In genomic region chr6:90435207-90435899, GRCh38 we compare ENCODE assay signal across 21 cellular contexts.
A peak's percentile ranks its signal among the peaks of the same experiment; 100 is the strongest.
DNase-seq lines count a peak whose midpoint lies in the region; ATAC-seq, FAIRE-seq and TF ChIP-seq lines count a peak whose summit lies in the region.
"Had no signal": no experiment of that assay in that cellular context is flagged by ENCODE, and none has a peak within 500 bp of the region (broad histone marks: within the 10 kb centered on the region; RNA-seq: fewer than 3 reads in every experiment).

No MANE protein-coding gene starts in this region.

- no peak for ATAC-seq in HG03460 (IDR thresholded peaks at IDR 0.05; ENCODE audit: unreplicated experiment)
- no peak for ATAC-seq in GM21360 (IDR thresholded peaks at IDR 0.05; ENCODE audit: unreplicated experiment)
- ATAC-seq: PC-3 had no signal

- H3K27me3 ChIP-seq in HUES48 (ENCODE audit: control insufficient read depth, insufficient read depth, low read length) (no peaks in the 10 kb centered on the region), astrocyte (ENCODE audit: insufficient read depth, low read length) (no peaks in the 10 kb centered on the region), neural progenitor cell (no peaks in the 10 kb centered on the region)
- H3K27me3 ChIP-seq: BE2C, SJCRH30 had no signal

- H3K4me2 ChIP-seq in astrocyte (ENCODE audit: low read length) (no peak overlapping the region), neural progenitor cell (peak overlapping the region; percentile 33)

- peaks cover 24% of the 10 kb centered on the region for H3K36me3 Mint-ChIP-seq in activated CD4-positive, alpha-beta memory T cell treated with anti-CD3 and anti-CD28 coated beads for 36 hours
- peaks cover 39% of the 10 kb centered on the region for H3K36me3 Mint-ChIP-seq in activated CD4-positive, alpha-beta memory T cell treated with anti-CD3 and anti-CD28 coated beads, Interleukin-2, amount 10 ng/mL, durations not matched to agents 7 days and 5 days (ENCODE audit: low read depth)
- H3K36me3 Mint-ChIP-seq in astrocyte (ENCODE audit: low read depth, unreplicated experiment) (no peaks in the 10 kb centered on the region), neural progenitor cell (peaks cover 1% of the 10 kb centered on the region)

- intact Hi-C loops in activated CD4-positive, alpha-beta memory T cell treated with anti-CD3 and anti-CD28 coated beads for 36 hours (cut with micrococcal nuclease): no loop called here

- H3K27ac ChIP-seq in HUES48 (ENCODE audit: low read depth, low read length) (peak overlapping the region; percentile 47), astrocyte (ENCODE audit: low read depth, low read length) (no peak overlapping the region), neural progenitor cell (no peak overlapping the region)
- H3K27ac ChIP-seq: RWPE1, SJCRH30 had no signal

- H3K4me3 ChIP-seq in HUES48 (ENCODE audit: low read depth, low read length) (no peak overlapping the region), astrocyte (ENCODE audit: insufficient read depth, low read depth, low read length) (no peak overlapping the region), neural progenitor cell (no peak overlapping the region)
- H3K4me3 ChIP-seq: SJCRH30 had no signal

- peaks cover 25% of the 10 kb centered on the region for H3K9me3 Mint-ChIP-seq in activated CD4-positive, alpha-beta memory T cell treated with anti-CD3 and anti-CD28 coated beads for 36 hours
- H3K9me3 Mint-ChIP-seq in activated CD4-positive, alpha-beta memory T cell treated with anti-CD3 and anti-CD28 coated beads, Interleukin-2, amount 10 ng/mL, durations not matched to agents 7 days and 5 days: peaks cover 36% of the 10 kb centered on the region
- H3K9me3 Mint-ChIP-seq in astrocyte (ENCODE audit: unreplicated experiment) (peaks cover under 1% of the 10 kb centered on the region), neural progenitor cell (peaks cover 10% of the 10 kb centered on the region)

- DNase-seq in activated CD4-positive, alpha-beta memory T cell treated with anti-CD3 and anti-CD28 coated beads for 36 hours: no peak
- no peak for DNase-seq in activated CD4-positive, alpha-beta memory T cell treated with anti-CD3 and anti-CD28 coated beads, Interleukin-2, amount 10 ng/mL, durations not matched to agents 7 days and 5 days
- DNase-seq in astrocyte (ENCODE audit: low read depth) (peak; percentile 19), neural progenitor cell (ENCODE audit: low spot score) (peak; percentile 59)
- DNase-seq: BE2C; CD4-positive, CD25-positive, alpha-beta regulatory T cell; COR-L47; DMS 273 treated with DMSO at 0.1 percent for 48 hours; DND-41; HCEC 1CT; NCI-H1694 treated with DMSO at 0.1 percent for 48 hours; NCI-H2227 treated with DMSO at 0.1 percent for 48 hours; NCI-H524; NCI-H82; PC-3; SJCRH30 had no signal

- H3K36me3 ChIP-seq in HUES48 (ENCODE audit: control insufficient read depth, insufficient read depth, low read length) (no peaks in the 10 kb centered on the region), astrocyte (ENCODE audit: insufficient read depth, low read length) (no peaks in the 10 kb centered on the region), neural progenitor cell (no peaks in the 10 kb centered on the region)
- H3K36me3 ChIP-seq: BE2C, SJCRH30 had no signal

- H3K9ac ChIP-seq in HUES48 (ENCODE audit: low read depth, low read length): no peak overlapping the region
- no peak overlapping the region for H3K9ac ChIP-seq in astrocyte (ENCODE audit: low read length)
- no peak overlapping the region for H3K9ac ChIP-seq in neural progenitor cell

- TF ChIP-seq CTCF in astrocyte (IDR thresholded peaks at IDR 0.05; ENCODE audit: insufficient read depth, low read depth, low read length): no peak
- TF ChIP-seq CTCF in neural progenitor cell (IDR thresholded peaks at IDR 0.05): no peak

- POLR2A ChIA-PET in activated CD4-positive, alpha-beta memory T cell treated with anti-CD3 and anti-CD28 coated beads for 36 hours (lab: Charles Lee): interaction anchor here (1.1 kb wide), 1 partner anchor 10 kb away, joined by 3 read pairs; no protein-coding TSS in a partner anchor
- POLR2A ChIA-PET in activated CD4-positive, alpha-beta memory T cell treated with anti-CD3 and anti-CD28 coated beads, Interleukin-2, amount 10 ng/mL, durations not matched to agents 7 days and 5 days (lab: Charles Lee): interaction anchor here (1.5 to 2.0 kb wide), 2 partner anchors 21 to 29 kb away, joined by 3 to 8 read pairs; no protein-coding TSS in a partner anchor

- peak overlapping the region; percentile 26 for H3K27ac Mint-ChIP-seq in activated CD4-positive, alpha-beta memory T cell treated with anti-CD3 and anti-CD28 coated beads for 36 hours
- H3K27ac Mint-ChIP-seq in activated CD4-positive, alpha-beta memory T cell treated with anti-CD3 and anti-CD28 coated beads, Interleukin-2, amount 10 ng/mL, durations not matched to agents 7 days and 5 days: no peak overlapping the region
- H3K27ac Mint-ChIP-seq in astrocyte (ENCODE audit: unreplicated experiment) (no peak overlapping the region), neural progenitor cell (no peak overlapping the region)
- H3K27ac Mint-ChIP-seq: CD4-positive, CD25-positive, alpha-beta regulatory T cell had no signal

- H3K27me3 Mint-ChIP-seq in activated CD4-positive, alpha-beta memory T cell treated with anti-CD3 and anti-CD28 coated beads for 36 hours: no peaks in the 10 kb centered on the region
- peaks cover 1% of the 10 kb centered on the region for H3K27me3 Mint-ChIP-seq in activated CD4-positive, alpha-beta memory T cell treated with anti-CD3 and anti-CD28 coated beads, Interleukin-2, amount 10 ng/mL, durations not matched to agents 7 days and 5 days
- peaks cover 2% of the 10 kb centered on the region for H3K27me3 Mint-ChIP-seq in astrocyte (ENCODE audit: low read depth, unreplicated experiment)
- H3K27me3 Mint-ChIP-seq in neural progenitor cell (ENCODE audit: insufficient read depth, low read depth): peaks cover 5% of the 10 kb centered on the region

- peaks cover 18% of the 10 kb centered on the region for H3F3A ChIP-seq in neural progenitor cell (ENCODE audit: low read depth)

- H3K4me1 Mint-ChIP-seq in activated CD4-positive, alpha-beta memory T cell treated with anti-CD3 and anti-CD28 coated beads for 36 hours (ENCODE audit: low read depth): peaks cover 25% of the 10 kb centered on the region
- peaks cover 10% of the 10 kb centered on the region for H3K4me1 Mint-ChIP-seq in activated CD4-positive, alpha-beta memory T cell treated with anti-CD3 and anti-CD28 coated beads, Interleukin-2, amount 10 ng/mL, durations not matched to agents 7 days and 5 days
- H3K4me1 Mint-ChIP-seq in astrocyte (ENCODE audit: low read depth, unreplicated experiment) (peaks cover 25% of the 10 kb centered on the region), neural progenitor cell (peaks cover 18% of the 10 kb centered on the region)

- H4K20me1 ChIP-seq in astrocyte (ENCODE audit: insufficient read depth, low read length) (no peaks in the 10 kb centered on the region), neural progenitor cell (ENCODE audit: low read depth) (no peaks in the 10 kb centered on the region)

- no peak for FAIRE-seq in astrocyte (lab: Jason Lieb, UNC)
- FAIRE-seq: G401.6 had no signal

- H3K79me2 ChIP-seq in astrocyte (ENCODE audit: insufficient read depth, low read length) (no peaks in the 10 kb centered on the region), neural progenitor cell (ENCODE audit: low read depth) (no peaks in the 10 kb centered on the region)

- no peak overlapping the region for H2AFZ ChIP-seq in astrocyte (ENCODE audit: low read depth, low read length)
- no peak overlapping the region for H2AFZ ChIP-seq in neural progenitor cell (replicated peaks)

- H3K4me3 Mint-ChIP-seq in activated CD4-positive, alpha-beta memory T cell treated with anti-CD3 and anti-CD28 coated beads for 36 hours: no peak overlapping the region
- no peak overlapping the region for H3K4me3 Mint-ChIP-seq in activated CD4-positive, alpha-beta memory T cell treated with anti-CD3 and anti-CD28 coated beads, Interleukin-2, amount 10 ng/mL, durations not matched to agents 7 days and 5 days
- no peak overlapping the region for H3K4me3 Mint-ChIP-seq in astrocyte (ENCODE audit: unreplicated experiment)
- no peak overlapping the region for H3K4me3 Mint-ChIP-seq in neural progenitor cell
- H3K4me3 Mint-ChIP-seq: CD4-positive, CD25-positive, alpha-beta regulatory T cell had no signal

- CTCF ChIA-PET in activated CD4-positive, alpha-beta memory T cell treated with anti-CD3 and anti-CD28 coated beads for 36 hours (lab: Charles Lee): no interaction called here
- CTCF ChIA-PET in activated CD4-positive, alpha-beta memory T cell treated with anti-CD3 and anti-CD28 coated beads, Interleukin-2, amount 10 ng/mL, durations not matched to agents 7 days and 5 days (lab: Charles Lee): interaction anchor here (0.6 to 1.5 kb wide), 3 partner anchors 9 to 43 kb away, joined by 3 read pairs; no protein-coding TSS in a partner anchor

- H3K9me3 ChIP-seq in HUES48 (ENCODE audit: control insufficient read depth, insufficient read depth, low read length): peaks cover 14% of the 10 kb centered on the region
- H3K9me3 ChIP-seq in astrocyte (ENCODE audit: insufficient read depth, low read depth, low read length): peaks cover 8% of the 10 kb centered on the region
- no peaks in the 10 kb centered on the region for H3K9me3 ChIP-seq in neural progenitor cell (ENCODE audit: low read depth)
- H3K9me3 ChIP-seq: BE2C, SJCRH30 had no signal

- peaks cover 47% of the 10 kb centered on the region for H3K4me1 ChIP-seq in HUES48 (ENCODE audit: control insufficient read depth, insufficient read depth, low read length)
- H3K4me1 ChIP-seq in astrocyte (ENCODE audit: insufficient read depth, low read length): no peaks in the 10 kb centered on the region
- H3K4me1 ChIP-seq in neural progenitor cell: peaks cover 23% of the 10 kb centered on the region
- H3K4me1 ChIP-seq: BE2C, SJCRH30 had no signal

Comparison
In these comparisons a context has a peak if more than half of its experiments do, and no peak if none do; other contexts are left out.
1. DNase-seq: peak in astrocyte (single experiment) and neural progenitor cell (single experiment); none in activated CD4-positive, alpha-beta memory T cell treated with anti-CD3 and anti-CD28 coated beads for 36 hours (single experiment) and activated CD4-positive, alpha-beta memory T cell treated with anti-CD3 and anti-CD28 coated beads, Interleukin-2, amount 10 ng/mL, durations not matched to agents 7 days and 5 days (single experiment).